ENCODE assay signal across 8 cellular contexts in the genomic region with DNA sequence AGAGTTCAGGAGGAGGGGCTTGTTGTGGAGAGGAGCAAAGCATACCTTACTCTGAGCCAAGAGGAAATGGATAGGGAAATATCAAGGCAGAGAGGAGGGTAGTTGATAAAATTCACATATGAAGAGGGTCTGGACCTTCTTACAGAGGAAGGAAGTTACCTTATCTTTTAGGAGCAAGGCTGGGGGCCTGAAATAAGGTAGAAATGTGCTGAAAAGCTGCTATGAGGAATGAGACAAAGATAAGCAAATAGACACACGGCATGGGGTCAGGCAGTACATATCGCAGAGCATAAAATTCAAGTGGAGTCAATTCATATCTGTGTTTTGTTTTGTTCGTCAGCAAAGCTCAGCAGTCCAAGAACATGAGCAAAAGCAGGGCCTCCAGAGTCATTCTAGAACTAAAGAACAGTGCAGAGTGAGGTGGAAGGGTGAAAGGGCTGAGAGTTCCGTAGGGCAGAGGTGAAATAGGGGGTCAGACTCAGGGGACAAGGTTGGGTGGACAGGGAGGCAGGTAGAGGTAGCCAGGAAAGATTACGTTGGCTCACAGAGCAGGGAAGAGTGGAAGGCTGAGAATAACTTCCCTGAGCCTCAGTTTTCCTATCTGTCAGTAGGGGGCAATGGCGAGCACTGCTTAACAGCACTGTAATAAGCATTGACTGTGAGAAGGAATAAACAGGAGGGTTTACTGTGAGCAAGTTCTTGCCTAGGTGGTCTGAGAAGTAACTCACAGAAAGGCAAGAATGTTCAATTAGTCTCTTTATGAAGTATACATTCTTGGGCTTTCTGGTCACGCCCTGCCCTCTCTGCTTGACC. TPM values are rescaled to one million over a fixed set of nuclear protein-coding genes. Genes with fewer than 3 reads are reported as not detected.
DNase-seq lines count a peak whose midpoint lies in the region; ATAC-seq and TF ChIP-seq lines count a peak whose summit lies in the region.

No MANE protein-coding gene starts in this region.

- peak; percentile 60 for ATAC-seq in GM18505 (IDR thresholded peaks at IDR 0.05; ENCODE audit: unreplicated experiment)
- ATAC-seq in HG03558 (IDR thresholded peaks at IDR 0.05; ENCODE audit: extremely low read depth, unreplicated experiment): peak; percentile 67
- peak; percentile 80 for ATAC-seq in left lung

- H3K9me3 ChIP-seq in left lung: no peaks in the 10 kb centered on the region

- DNase-seq in BJ (ENCODE audit: low read depth) (no peak), left lung (no peak), ecto neural progenitor cell (ENCODE audit: low spot score) (no peak), SKM-1 (lab: John Stamatoyannopoulos, UW; ENCODE audit: unreplicated experiment) (no peak), H4 (ENCODE audit: low spot score) (no peak)
- DNase-seq in activated naive CD4-positive, alpha-beta T cell treated with anti-CD3 and anti-CD28 coated beads for 36 hours: peak; percentile 37

- no peaks in the 10 kb centered on the region for H3K9me3 Mint-ChIP-seq in activated naive CD4-positive, alpha-beta T cell treated with anti-CD3 and anti-CD28 coated beads for 36 hours

- no peaks in the 10 kb centered on the region for H3K27me3 Mint-ChIP-seq in activated naive CD4-positive, alpha-beta T cell treated with anti-CD3 and anti-CD28 coated beads for 36 hours (ENCODE audit: low read depth)

- POLR2A ChIA-PET in BJ (lab: Charles Lee): no interaction called here

- no peak overlapping the region for H3K27ac ChIP-seq in left lung

- H3K36me3 Mint-ChIP-seq in activated naive CD4-positive, alpha-beta T cell treated with anti-CD3 and anti-CD28 coated beads for 36 hours (ENCODE audit: low read depth): no peaks in the 10 kb centered on the region

- H3K27me3 ChIP-seq in BJ (ENCODE audit: control insufficient read depth, insufficient read depth, low read length): no peaks in the 10 kb centered on the region
- H3K27me3 ChIP-seq in left lung: peaks cover 0 to 4% of the 10 kb centered on the region in 2 donors

- H3K36me3 ChIP-seq in BJ (ENCODE audit: control insufficient read depth, insufficient read depth, low read length): no peaks in the 10 kb centered on the region
- H3K36me3 ChIP-seq in left lung: no peaks in the 10 kb centered on the region

- TF ChIP-seq POLR2A in GM18505 (IDR thresholded peaks at IDR 0.05; ENCODE audit: borderline replicate concordance, extremely low read depth, insufficient read depth, insufficient read length): no peak

- CTCF ChIA-PET in BJ (lab: Yijun Ruan, JAX): interaction anchor here (2.2 kb wide), 1 partner anchor 22 kb away, joined by 6 read pairs; no protein-coding TSS in a partner anchor
- CTCF ChIA-PET in activated naive CD4-positive, alpha-beta T cell treated with anti-CD3 and anti-CD28 coated beads for 36 hours (lab: Charles Lee): interaction anchor here (0.7 to 2.2 kb wide), 12 partner anchors 8 to 84 kb away, joined by 3 to 5 read pairs (median 3); no protein-coding TSS in a partner anchor

- H3K27ac Mint-ChIP-seq in activated naive CD4-positive, alpha-beta T cell treated with anti-CD3 and anti-CD28 coated beads for 36 hours: no peak overlapping the region

- peak; percentile 62 for TF ChIP-seq CTCF in BJ (IDR thresholded peaks at IDR 0.05; ENCODE audit: insufficient read depth, low read depth, low read length)
- peak; percentile 34 to 62 for TF ChIP-seq CTCF in left lung (IDR thresholded peaks at IDR 0.05)

- H3K4me3 Mint-ChIP-seq in activated naive CD4-positive, alpha-beta T cell treated with anti-CD3 and anti-CD28 coated beads for 36 hours: no peak overlapping the region

- peaks cover 5% of the 10 kb centered on the region for H3K4me1 Mint-ChIP-seq in activated naive CD4-positive, alpha-beta T cell treated with anti-CD3 and anti-CD28 coated beads for 36 hours (ENCODE audit: low read depth)

- intact Hi-C loops in activated naive CD4-positive, alpha-beta T cell treated with anti-CD3 and anti-CD28 coated beads for 36 hours (cut with micrococcal nuclease): loop anchor here (1.0 to 5.0 kb wide), 5 partner anchors 42 to 698 kb away; no protein-coding TSS in a partner anchor
- intact Hi-C loops in left lung (cut with DNase I): no loop called here

- no peaks in the 10 kb centered on the region for H3K4me1 ChIP-seq in left lung

- no peak overlapping the region for H3K4me3 ChIP-seq in BJ (ENCODE audit: low read depth, low read length)
- no peak overlapping the region for H3K4me3 ChIP-seq in left lung

RNA-seq across cellular contexts. Expression of gene VSIG4, which starts 9.2 kb away (rescaled TPM):
- not detected in 2 replicates for polyA plus RNA-seq in BJ (2011; rRNA removed)
- not detected in 2 replicates for polyA minus RNA-seq in BJ (2011; rRNA and poly(A)+ RNA removed)
- not detected for total RNA-seq in activated naive CD4-positive, alpha-beta T cell treated with anti-CD3 and anti-CD28 coated beads for 36 hours
- 100 to 1,000 TPM; 131 to 377 TPM for total RNA-seq in left lung
- total RNA-seq in H4 (2014; rRNA removed; shearing (Covaris generic)): not detected in 2 replicates

Comparison
In these comparisons a context has a peak if more than half of its experiments do, and no peak if none do; other contexts are left out.
1. RNA of gene VSIG4, which starts 9.2 kb away (total RNA-seq): 131 to 377 TPM in left lung; not detected in activated naive CD4-positive, alpha-beta T cell treated with anti-CD3 and anti-CD28 coated beads for 36 hours and not detected in H4; every median in the first group is over 100 times any median in the second.
2. Peak in every context shown above with its lines, with median percentiles within 50 percentile points of each other: ATAC-seq.